18 cellular contexts compared by ENCODE assay signal in genomic region chr3:123050666-123051065, GRCh38. TPM values are rescaled to one million over a fixed set of nuclear protein-coding genes. Genes with fewer than 3 reads are reported as not detected.
A peak's percentile ranks its signal among the peaks of the same experiment; 100 is the strongest.
DNase-seq lines count a peak whose midpoint lies in the region; TF ChIP-seq lines count a peak whose summit lies in the region.
"Had no signal": no experiment of that assay in that cellular context is flagged by ENCODE, and none has a peak within 500 bp of the region (broad histone marks: within the 10 kb centered on the region; RNA-seq: fewer than 3 reads in every experiment).

No MANE protein-coding gene starts in this region.

- no peak overlapping the region for H3K23ac ChIP-seq in trophoblast cell (ENCODE audit: low read length)

- H3K27me3 ChIP-seq in mammary epithelial cell (ENCODE audit: insufficient read depth, low read length) (no peaks in the 10 kb centered on the region), breast epithelium (peaks cover 0 to 5% of the 10 kb centered on the region in 2 donors), trophoblast cell (ENCODE audit: insufficient read depth, low read length) (no peaks in the 10 kb centered on the region), dorsolateral prefrontal cortex (no peaks in the 10 kb centered on the region)
- H3K27me3 ChIP-seq: BLaER1 had no signal

- H3K18ac ChIP-seq in trophoblast cell (ENCODE audit: low read length), result no peak overlapping the region

- in situ Hi-C loops in mammary epithelial cell (cut with MboI; ENCODE audit: low sequenced_read_pairs in 2 of 2), result no loop called here

- H3K4me2 ChIP-seq in mammary epithelial cell (ENCODE audit: insufficient read depth, low read depth, low read length) (no peak overlapping the region), trophoblast cell (ENCODE audit: low read length) (no peak overlapping the region)

- H3K4me3 ChIP-seq in mammary epithelial cell (replicated peaks in 1 of 3; ENCODE audit: insufficient read depth in 1 of 3, low read depth in 2 of 3, low read length in 3 of 3) (no peak overlapping the region), breast epithelium (no peak overlapping the region), SK-N-MC (peak overlapping the region; percentile 4; the same call in 1 of the 2 replicates), trophoblast cell (ENCODE audit: low read depth, low read length) (no peak overlapping the region), dorsolateral prefrontal cortex (no peak overlapping the region)
- H3K4me3 ChIP-seq: BLaER1 had no signal

- no peaks in the 10 kb centered on the region for H3K79me2 ChIP-seq in mammary epithelial cell (ENCODE audit: insufficient read depth, low read length)
- no peaks in the 10 kb centered on the region for H3K79me2 ChIP-seq in trophoblast cell (ENCODE audit: control insufficient read depth, insufficient read depth, low read length, poor library complexity)

- H3K4me1 ChIP-seq in mammary epithelial cell (ENCODE audit: insufficient read depth, low read length), result no peaks in the 10 kb centered on the region
- no peaks in the 10 kb centered on the region for H3K4me1 ChIP-seq in breast epithelium
- H3K4me1 ChIP-seq in trophoblast cell (ENCODE audit: control insufficient read depth in 1 of 2, insufficient read depth in 2 of 2, low read length in 2 of 2), result peaks cover 16 to 28% of the 10 kb centered on the region in 2 experiments

- H3K4ac ChIP-seq in trophoblast cell (ENCODE audit: low read depth, low read length), result no peak overlapping the region

- H4K20me1 ChIP-seq in mammary epithelial cell (ENCODE audit: insufficient read depth, low read length), result no peaks in the 10 kb centered on the region
- H4K20me1 ChIP-seq: BLaER1 had no signal

- DNase-seq in mammary epithelial cell (no peak), breast epithelium (ENCODE audit: low spot score in 2 of 2) (no peak), SK-N-MC (ENCODE audit: low read depth, low spot score) (no peak), islet precursor cell (peak; percentile 92), trophoblast cell (no peak), epidermal melanocyte (ENCODE audit: insufficient read length, low spot score) (no peak), DMS79 treated with DMSO at 0.1 percent for 48 hours (lab: John Stamatoyannopoulos, UW) (no peak), dorsolateral prefrontal cortex (no peak)
- DNase-seq: Calu3; CD4-positive, alpha-beta memory T cell; DND-41; EL; GOT3; H9 had no signal

- intact Hi-C loops in mammary epithelial cell (cut with micrococcal nuclease) (no loop called here), breast epithelium (cut with DNase I; ENCODE audit: low total_unique reads) (no loop called here), dorsolateral prefrontal cortex (cut with DNase I) (no loop called here)

- no peak overlapping the region for H4K8ac ChIP-seq in trophoblast cell (ENCODE audit: low read depth, low read length)

- WGBS in mammary epithelial cell (ENCODE audit: low coverage, missing lambda C conversion rate), result 80% methylated on average over 2 of the region's 2 CpGs
- WGBS in trophoblast cell (ENCODE audit: extremely low coverage, insufficient coverage, insufficient read length), result no CpG with 5 or more reads among the region's 2 CpGs

- no peak overlapping the region for H3K9ac ChIP-seq in mammary epithelial cell (ENCODE audit: insufficient read depth, low read length)
- H3K9ac ChIP-seq in SK-N-MC (ENCODE audit: insufficient read length), result peak overlapping the region; percentile 15
- H3K9ac ChIP-seq in trophoblast cell (ENCODE audit: low read length), result no peak overlapping the region
- H3K9ac ChIP-seq: BLaER1 had no signal

- H2BK120ac ChIP-seq in trophoblast cell (ENCODE audit: insufficient read depth, low read length, poor library complexity), result peak overlapping the region; percentile 10

- TF ChIP-seq CTCF in mammary epithelial cell (conservative IDR thresholded peaks at IDR 0.05 in 1 of 2, IDR thresholded peaks at IDR 0.05 in 1 of 2; ENCODE audit: extremely low read depth in 1 of 2, insufficient read depth in 1 of 2, low read depth in 1 of 2, low read length in 2 of 2), result no peak
- no peak for TF ChIP-seq CTCF in breast epithelium (IDR thresholded peaks at IDR 0.05)
- no peak for TF ChIP-seq CTCF in dorsolateral prefrontal cortex (IDR thresholded peaks at IDR 0.05 in 54 of 56, conservative IDR thresholded peaks at IDR 0.05 in 2 of 56; ENCODE audit: low read depth in 1 of 56, partially characterized antibody in 56 of 56)

- no peak overlapping the region for H3K14ac ChIP-seq in trophoblast cell (ENCODE audit: low read length)

- no peak overlapping the region for H2AK5ac ChIP-seq in trophoblast cell (ENCODE audit: low read length)

- H3K27ac ChIP-seq in mammary epithelial cell (ENCODE audit: insufficient read depth, low read depth, low read length) (no peak overlapping the region), breast epithelium (no peak overlapping the region), SK-N-MC (peak overlapping the region; percentile 55), trophoblast cell (ENCODE audit: low read depth, low read length) (no peak overlapping the region), dorsolateral prefrontal cortex (no peak overlapping the region)
- H3K27ac ChIP-seq: 22Rv1, BLaER1 had no signal

- BruUV-seq in mammary epithelial cell (replicated peaks; lab: Mats Ljungman, UMichigan), result no TSS peak

- no peak overlapping the region for H4K12ac ChIP-seq in trophoblast cell (ENCODE audit: low read depth, low read length)

- H4K91ac ChIP-seq in trophoblast cell (ENCODE audit: low read depth, low read length), result peak overlapping the region; percentile 86

- H3K36me3 ChIP-seq in mammary epithelial cell (ENCODE audit: insufficient read depth, low read length), result no peaks in the 10 kb centered on the region
- H3K36me3 ChIP-seq in breast epithelium, result no peaks in the 10 kb centered on the region
- H3K36me3 ChIP-seq in SK-N-MC (ENCODE audit: insufficient read depth, low read length), result no peaks in the 10 kb centered on the region
- no peaks in the 10 kb centered on the region for H3K36me3 ChIP-seq in trophoblast cell (ENCODE audit: control insufficient read depth in 1 of 2, insufficient read depth in 2 of 2, low read length in 2 of 2)
- H3K36me3 ChIP-seq: BLaER1 had no signal

- no peak for TF ChIP-seq POLR2A in breast epithelium (IDR thresholded peaks at IDR 0.05)

- CTCF ChIA-PET in mammary epithelial cell (lab: Charles Lee; ENCODE audit: low non-redundant PET), result no interaction called here

- dilution Hi-C loops in mammary epithelial cell (cut with HindIII; ENCODE audit: low sequenced_read_pairs), result no loop called here

- H2BK12ac ChIP-seq in trophoblast cell (ENCODE audit: low read length), result no peak overlapping the region

- H3K79me1 ChIP-seq in trophoblast cell (ENCODE audit: low read length), result peaks cover 5% of the 10 kb centered on the region

- no peak overlapping the region for H2BK5ac ChIP-seq in trophoblast cell (ENCODE audit: low read depth, low read length, poor library complexity)

- H2AFZ ChIP-seq in mammary epithelial cell (ENCODE audit: low read depth, low read length) (peak overlapping the region; percentile 45), trophoblast cell (ENCODE audit: insufficient read depth, low read length, poor library complexity) (no peak overlapping the region)

- H3K9me3 ChIP-seq in mammary epithelial cell (replicated peaks; ENCODE audit: insufficient read depth, low read length) (no peaks in the 10 kb centered on the region), breast epithelium (no peaks in the 10 kb centered on the region), SK-N-MC (ENCODE audit: low read depth, low read length) (no peaks in the 10 kb centered on the region), trophoblast cell (ENCODE audit: insufficient read depth, low read depth, low read length) (no peaks in the 10 kb centered on the region)
- H3K9me3 ChIP-seq: BLaER1 had no signal

RNA-seq across cellular contexts. Expression of gene PDIA5, which starts 16.2 kb away (rescaled TPM):
- 10 to 100 TPM; 13.5 to 36.6 TPM for total RNA-seq in mammary epithelial cell
- polyA plus RNA-seq in mammary epithelial cell, result 28.0 TPM
- polyA minus RNA-seq in mammary epithelial cell, result 28.3 TPM
- 10 to 100 TPM; 10.7 to 26.5 (median 11.0) TPM for total RNA-seq in breast epithelium
- polyA plus RNA-seq in trophoblast cell (2013), result 77.0 and 78.2 TPM in 2 replicates
- total RNA-seq in dorsolateral prefrontal cortex, result 10 to 100 TPM in 15 of 120 experiments, 1 to 10 TPM in 105; 2.2 to 14.0 (median 6.8) TPM

RNA-seq across cellular contexts. Expression of gene SEMA5B, which starts 23.1 kb away (rescaled TPM):
- 1 to 10 TPM in 1 of 2 donors, under 1 TPM in 1; 0.33 to 1.1 TPM for total RNA-seq in mammary epithelial cell
- 0.11 TPM for polyA plus RNA-seq in mammary epithelial cell
- not detected for polyA minus RNA-seq in mammary epithelial cell
- total RNA-seq in breast epithelium, result under 1 TPM; 0.15 to 0.33 (median 0.32) TPM
- 8.9 and 9.2 TPM in 2 replicates for polyA plus RNA-seq in trophoblast cell (2013)
- total RNA-seq in dorsolateral prefrontal cortex, result 10 to 100 TPM in 115 of 120 experiments, 1 to 10 TPM in 5; 7.1 to 30.8 (median 17.0) TPM
- total RNA-seq: Calu3; CD4-positive, alpha-beta memory T cell had no signal
- polyA plus RNA-seq: AG04450; CD14-positive monocyte; CD4-positive, alpha-beta memory T cell had no signal
